In genomic region chr16:56317998-56318912, GRCh38 we compare ENCODE assay signal across 8 cellular contexts.
DNase-seq lines count a peak whose midpoint lies in the region; ATAC-seq and FAIRE-seq lines count a peak whose summit lies in the region.

No MANE protein-coding gene starts in this region.

- peak; percentile 71 for ATAC-seq in HG02970 (IDR thresholded peaks at IDR 0.05; ENCODE audit: low FRiP score, unreplicated experiment)
- ATAC-seq in central memory CD8-positive, alpha-beta T cell (replicated peaks; ENCODE audit: extremely low read depth, poor library complexity, severe bottlenecking) = peak; percentile 87

- H3K4me1 Mint-ChIP-seq in central memory CD8-positive, alpha-beta T cell = peaks cover 12% of the 10 kb centered on the region

- peak; percentile 76 to 87 for DNase-seq in NCI-H524 (lab: John Stamatoyannopoulos, UW)
- DNase-seq in NCI-H524 treated with DMSO at 0.1 percent for 48 hours (lab: John Stamatoyannopoulos, UW) = no peak
- peak; percentile 90 for DNase-seq in NCI-H2171 treated with DMSO at 0.1 percent for 48 hours (lab: John Stamatoyannopoulos, UW)
- DNase-seq in activated CD4-positive, alpha-beta T cell treated with anti-CD3 and anti-CD28 coated beads for 1 hour = peak; percentile 59
- DNase-seq in central memory CD8-positive, alpha-beta T cell (ENCODE audit: low spot score in 2 of 2) = peak; percentile 66 to 70
- DNase-seq in stimulated activated CD4-positive, alpha-beta T cell treated with anti-CD3 and anti-CD28 coated beads, Interleukin-15, amount 100 ng/mL, for 1 hour (ENCODE audit: low read depth in 1 of 2, low spot score in 1 of 2) = peak; percentile 58 to 62

- no peaks in the 10 kb centered on the region for H3K9me3 Mint-ChIP-seq in central memory CD8-positive, alpha-beta T cell

- H3K27ac Mint-ChIP-seq in central memory CD8-positive, alpha-beta T cell (ENCODE audit: low read depth) = no peak overlapping the region

- no peaks in the 10 kb centered on the region for H3K27me3 Mint-ChIP-seq in central memory CD8-positive, alpha-beta T cell

- peak; percentile 83 for FAIRE-seq in islet of Langerhans (lab: Jason Lieb, UNC)

- H3K4me3 Mint-ChIP-seq in central memory CD8-positive, alpha-beta T cell = peak overlapping the region; percentile 3

- H3K36me3 Mint-ChIP-seq in central memory CD8-positive, alpha-beta T cell (ENCODE audit: insufficient read depth) = no peaks in the 10 kb centered on the region
